19 cellular contexts compared by ENCODE assay signal in genomic region chr1:10776206-10776905, GRCh38. TPM values are rescaled to one million over a fixed set of nuclear protein-coding genes. Genes with fewer than 3 reads are reported as not detected.
DNase-seq lines count a peak whose midpoint lies in the region; ATAC-seq and TF ChIP-seq lines count a peak whose summit lies in the region.
"Had no signal": no experiment of that assay in that cellular context is flagged by ENCODE, and none has a peak within 500 bp of the region (broad histone marks: within the 10 kb centered on the region; RNA-seq: fewer than 3 reads in every experiment).

No MANE protein-coding gene starts in this region.

- CTCF ChIA-PET in MCF 10A (lab: Yijun Ruan, JAX): interaction anchor here (0.6 kb wide), 1 partner anchor 20 kb away, joined by 3 read pairs; the partner anchor contains the start of gene CASZ1

- H3K4me1 ChIP-seq in breast epithelium: peaks cover 0 to 20% of the 10 kb centered on the region in 2 donors
- H3K4me1 ChIP-seq: ascending aorta, uterus had no signal

- H3K27ac Mint-ChIP-seq in MCF 10A (ENCODE audit: low read depth, unreplicated experiment): no peak overlapping the region
- H3K27ac Mint-ChIP-seq: stimulated activated naive CD8-positive, alpha-beta T cell treated with anti-CD3 and anti-CD28 coated beads, Interleukin-15, amount 100 ng/mL, for 72 hours had no signal

- TF ChIP-seq POLR2A in breast epithelium (IDR thresholded peaks at IDR 0.05): no peak

- H3K4me3 ChIP-seq in breast epithelium: no peak overlapping the region
- H3K4me3 ChIP-seq: ascending aorta, uterus had no signal

- no peaks in the 10 kb centered on the region for H3K9me3 Mint-ChIP-seq in MCF 10A (ENCODE audit: unreplicated experiment)
- H3K9me3 Mint-ChIP-seq: neural crest cell; stimulated activated naive CD8-positive, alpha-beta T cell treated with anti-CD3 and anti-CD28 coated beads, Interleukin-15, amount 100 ng/mL, for 72 hours had no signal

- peak overlapping the region; percentile 92 to 95 for H3K27ac ChIP-seq in breast epithelium
- H3K27ac ChIP-seq: ascending aorta, uterus had no signal

- H3K27me3 ChIP-seq in breast epithelium: no peaks in the 10 kb centered on the region
- H3K27me3 ChIP-seq: ascending aorta, uterus had no signal

- POLR2A ChIA-PET in MCF 10A (lab: Yijun Ruan, JAX): interaction anchor here (0.7 to 1.4 kb wide), 5 partner anchors 11 to 861 kb away, joined by 3 to 5 read pairs (median 3); no protein-coding TSS in a partner anchor

- intact Hi-C loops in breast epithelium (cut with DNase I; ENCODE audit: low total_unique reads) (no loop called here), MCF 10A (cut with micrococcal nuclease) (no loop called here)

- H3K9me3 ChIP-seq in breast epithelium: no peaks in the 10 kb centered on the region
- H3K9me3 ChIP-seq: ascending aorta, uterus had no signal

- ATAC-seq in esophagus mucosa: peak; percentile 65
- no peak for ATAC-seq in GM19351 (IDR thresholded peaks at IDR 0.05; ENCODE audit: unreplicated experiment)
- ATAC-seq: stimulated activated naive CD8-positive, alpha-beta T cell treated with anti-CD3 and anti-CD28 coated beads, Interleukin-15, amount 100 ng/mL, for 72 hours had no signal

- no peaks in the 10 kb centered on the region for H3K36me3 ChIP-seq in breast epithelium
- H3K36me3 ChIP-seq: ascending aorta, uterus had no signal

- no peaks in the 10 kb centered on the region for H3K4me1 Mint-ChIP-seq in MCF 10A (ENCODE audit: insufficient read depth, unreplicated experiment)
- H3K4me1 Mint-ChIP-seq: neural crest cell; stimulated activated naive CD8-positive, alpha-beta T cell treated with anti-CD3 and anti-CD28 coated beads, Interleukin-15, amount 100 ng/mL, for 72 hours had no signal

- no peak overlapping the region for H3K4me3 Mint-ChIP-seq in MCF 10A (ENCODE audit: unreplicated experiment)
- H3K4me3 Mint-ChIP-seq: neural crest cell; stimulated activated naive CD8-positive, alpha-beta T cell treated with anti-CD3 and anti-CD28 coated beads, Interleukin-15, amount 100 ng/mL, for 72 hours had no signal

- no peaks in the 10 kb centered on the region for H3K36me3 Mint-ChIP-seq in MCF 10A (ENCODE audit: insufficient read depth, unreplicated experiment)

- DNase-seq in breast epithelium (ENCODE audit: low spot score in 2 of 2) (peak; percentile 74 to 75), MCF 10A (ENCODE audit: unreplicated experiment) (no peak), NCI-H2171 (lab: John Stamatoyannopoulos, UW) (peak; percentile 38), ureter (ENCODE audit: low spot score) (peak; percentile 84), activated gamma-delta T cell treated with Interleukin-2 at 50 U/mL for 16 hours (no peak)
- no peak for DNase-seq in stimulated activated naive CD4-positive, alpha-beta T cell (lab: John Stamatoyannopoulos, UW)
- DNase-seq: activated CD4-positive, CD25-positive, alpha-beta regulatory T cell treated with anti-CD3 and anti-CD28 coated beads, Interleukin-2, amount 50 U/mL, for 72 hours; activated effector memory CD4-positive, alpha-beta T cell treated with anti-CD3 and anti-CD28 coated beads, Interleukin-2, amount 50 U/mL, for 16 hours; HCEC 1CT; Karpas-422; NCI-H187 treated with DMSO at 0.1 percent for 48 hours; stimulated activated CD4-positive, alpha-beta T cell treated with anti-CD3 and anti-CD28 coated beads, Interleukin-15, amount 100 ng/mL, for 24 hours; stimulated activated naive CD8-positive, alpha-beta T cell treated with anti-CD3 and anti-CD28 coated beads, Interleukin-15, amount 100 ng/mL, for 72 hours; T-helper 2 cell; uterus had no signal

- TF ChIP-seq CTCF in breast epithelium (IDR thresholded peaks at IDR 0.05): no peak
- TF ChIP-seq CTCF in MCF 10A (IDR thresholded peaks at IDR 0.05; ENCODE audit: unreplicated experiment): no peak

- H3K27me3 Mint-ChIP-seq in MCF 10A (ENCODE audit: insufficient read depth, unreplicated experiment): no peaks in the 10 kb centered on the region

- no TSS peak for BruUV-seq in MCF 10A (replicated peaks; lab: Mats Ljungman, UMichigan)

RNA-seq across cellular contexts. Expression of gene CASZ1, which starts 20.1 kb away (rescaled TPM):
- total RNA-seq in breast epithelium (10 to 100 TPM in 2 of 3 donors, 1 to 10 TPM in 1; 1.1 to 39.1 (median 32.4) TPM), MCF 10A (2022) (11.1 and 13.2 TPM in 2 replicates), esophagus mucosa (22.8 TPM), ureter (76.8 TPM)

Comparison
In these comparisons a context has a peak if more than half of its experiments do, and no peak if none do; other contexts are left out.
1. DNase-seq: peak in breast epithelium (2 of 2), NCI-H2171 (single experiment) and ureter (single experiment); none in MCF 10A (single experiment), stimulated activated naive CD4-positive, alpha-beta T cell (0 of 6) and activated gamma-delta T cell treated with Interleukin-2 at 50 U/mL for 16 hours (single experiment).